13 cellular contexts compared by ENCODE assay signal in genomic region chr19:5129691-5130090, GRCh38.
DNase-seq lines count a peak whose midpoint lies in the region; ATAC-seq and TF ChIP-seq lines count a peak whose summit lies in the region.
"Had no signal": no experiment of that assay in that cellular context is flagged by ENCODE, and none has a peak within 500 bp of the region (broad histone marks: within the 10 kb centered on the region; RNA-seq: fewer than 3 reads in every experiment).

No MANE protein-coding gene starts in this region.

- no peaks in the 10 kb centered on the region for H3K27me3 Mint-ChIP-seq in CD4-positive, alpha-beta memory T cell
- H3K27me3 Mint-ChIP-seq in H9 (ENCODE audit: low read depth) (no peaks in the 10 kb centered on the region; the same call in 1 of the 2 replicates), nephron (ENCODE audit: low read depth) (no peaks in the 10 kb centered on the region)
- H3K27me3 Mint-ChIP-seq in activated naive CD8-positive, alpha-beta T cell treated with anti-CD3 and anti-CD28 coated beads, Interleukin-2, amount 50 U/mL, for 24 hours: no peaks in the 10 kb centered on the region

- peaks cover 3 to 20% of the 10 kb centered on the region in 2 donors for H3K36me3 Mint-ChIP-seq in CD4-positive, alpha-beta memory T cell
- H3K36me3 Mint-ChIP-seq in H9 (ENCODE audit: insufficient read depth in 1 of 3, low read depth in 3 of 3) (peaks cover 0 to 16% (median 14%) of the 10 kb centered on the region in 3 experiments; a peak in 5 of 7 replicates), nephron (ENCODE audit: low read depth) (peaks cover 7% of the 10 kb centered on the region)
- no peaks in the 10 kb centered on the region for H3K36me3 Mint-ChIP-seq in activated naive CD8-positive, alpha-beta T cell treated with anti-CD3 and anti-CD28 coated beads, Interleukin-2, amount 50 U/mL, for 24 hours (ENCODE audit: low read depth)

- no peak overlapping the region for H3K18ac ChIP-seq in H9 (ENCODE audit: insufficient read length, low read depth, low read length)

- H2AFZ ChIP-seq in H9 (ENCODE audit: low read length): no peak overlapping the region

- H3K4ac ChIP-seq in H9 (ENCODE audit: low read depth, low read length): no peak overlapping the region

- intact Hi-C loops in CD4-positive, alpha-beta memory T cell (cut with micrococcal nuclease): no loop called here

- H3K23ac ChIP-seq in H9 (ENCODE audit: insufficient read length, low read depth, low read length): no peak overlapping the region

- no peak overlapping the region for H3T11ph ChIP-seq in H9 (ENCODE audit: low read length)

- no peak for TF ChIP-seq CTCF in H9 (conservative IDR thresholded peaks at IDR 0.05)
- no peak for TF ChIP-seq CTCF in nephron (IDR thresholded peaks at IDR 0.05; ENCODE audit: unreplicated experiment in 3 of 3)

- H3K36me3 ChIP-seq in CD4-positive, alpha-beta memory T cell (ENCODE audit: insufficient read depth, low read length): peaks cover 5% of the 10 kb centered on the region

- no peak overlapping the region for H3K4me2 ChIP-seq in H9 (ENCODE audit: insufficient read depth, insufficient read length, low read length)

- no peaks in the 10 kb centered on the region for H3K23me2 ChIP-seq in H9 (ENCODE audit: insufficient read length, low read depth, low read length, poor library complexity, severe bottlenecking)

- no peak for DNase-seq in CD4-positive, alpha-beta memory T cell
- no peak for DNase-seq in H9
- no peak for DNase-seq in activated naive CD8-positive, alpha-beta T cell treated with anti-CD3 and anti-CD28 coated beads, Interleukin-2, amount 50 U/mL, for 24 hours
- DNase-seq in OCI-M2 (lab: John Stamatoyannopoulos, UW; ENCODE audit: unreplicated experiment): no peak
- DNase-seq in NCI-H146 (lab: John Stamatoyannopoulos, UW): no peak
- DNase-seq: COR-L47; posterior cingulate gyrus; stimulated activated naive CD4-positive, alpha-beta T cell treated with Interleukin-2 at 50 U/mL for 16 hours had no signal

- peaks cover 15% of the 10 kb centered on the region for H3K4me1 ChIP-seq in CD4-positive, alpha-beta memory T cell (ENCODE audit: insufficient read depth, low read length)
- H3K4me1 ChIP-seq in H9 (ENCODE audit: insufficient read depth, low read length): peaks cover 2% of the 10 kb centered on the region; the same call in 1 of the 2 replicates

- H3K4me3 Mint-ChIP-seq in CD4-positive, alpha-beta memory T cell: peak overlapping the region in 2 of 8 donors; percentile 17 to 30
- H3K4me3 Mint-ChIP-seq in H9: no peak overlapping the region
- H3K4me3 Mint-ChIP-seq in activated naive CD8-positive, alpha-beta T cell treated with anti-CD3 and anti-CD28 coated beads, Interleukin-2, amount 50 U/mL, for 24 hours: peak overlapping the region; percentile 69
- H3K4me3 Mint-ChIP-seq in nephron: peak overlapping the region in 2 of 3 experiments; percentile 32 to 57

- no peak overlapping the region for H2BK120ac ChIP-seq in H9 (ENCODE audit: low read depth, low read length, poor library complexity, severe bottlenecking)

- no CpG with 5 or more reads among the region's 13 CpGs for WGBS in H9 (ENCODE audit: extremely low coverage, insufficient read length, low lambda C conversion rate)

- H3K56ac ChIP-seq in H9 (ENCODE audit: insufficient read length, low read depth, low read length): no peak overlapping the region

- no peak overlapping the region for H3K9ac ChIP-seq in H9 (ENCODE audit: extremely low read depth, insufficient read length, low read length)

- H3K79me1 ChIP-seq in H9 (ENCODE audit: insufficient read depth, low read depth, low read length, poor library complexity, severe bottlenecking): no peaks in the 10 kb centered on the region

- no peak overlapping the region for H4K8ac ChIP-seq in H9 (replicated peaks; ENCODE audit: insufficient read length, low read depth, low read length)

- no peak overlapping the region for H4K5ac ChIP-seq in H9 (ENCODE audit: insufficient read length, low read depth, low read length)

- CTCF ChIA-PET in CD4-positive, alpha-beta memory T cell (lab: Charles Lee; ENCODE audit: partially characterized antibody): no interaction called here

- H3K14ac ChIP-seq in H9 (ENCODE audit: insufficient read depth, low read length): no peak overlapping the region

- no peaks in the 10 kb centered on the region for H3K27me3 ChIP-seq in CD4-positive, alpha-beta memory T cell (ENCODE audit: insufficient read depth, low read length)
- no peaks in the 10 kb centered on the region for H3K27me3 ChIP-seq in H9 (ENCODE audit: insufficient read depth, low read length)
- H3K27me3 ChIP-seq: heart left ventricle had no signal

- POLR2A ChIA-PET in CD4-positive, alpha-beta memory T cell (lab: Charles Lee; ENCODE audit: partially characterized antibody): no interaction called here

- no peaks in the 10 kb centered on the region for H3K9me3 Mint-ChIP-seq in CD4-positive, alpha-beta memory T cell
- H3K9me3 Mint-ChIP-seq in H9 (no peaks in the 10 kb centered on the region), nephron (no peaks in the 10 kb centered on the region)
- H3K9me3 Mint-ChIP-seq in activated naive CD8-positive, alpha-beta T cell treated with anti-CD3 and anti-CD28 coated beads, Interleukin-2, amount 50 U/mL, for 24 hours: no peaks in the 10 kb centered on the region

- H3K27ac Mint-ChIP-seq in CD4-positive, alpha-beta memory T cell: peak overlapping the region in 5 of 7 donors; percentile 57 to 92 (median 66)
- peak overlapping the region; percentile 90 to 97 (median 96) for H3K27ac Mint-ChIP-seq in H9
- H3K27ac Mint-ChIP-seq in activated naive CD8-positive, alpha-beta T cell treated with anti-CD3 and anti-CD28 coated beads, Interleukin-2, amount 50 U/mL, for 24 hours: peak overlapping the region; percentile 86
- peak overlapping the region; percentile 83 to 87 (median 83) for H3K27ac Mint-ChIP-seq in nephron

- H4K20me1 ChIP-seq in H9 (ENCODE audit: control insufficient read depth, insufficient read depth, insufficient read length): no peaks in the 10 kb centered on the region

- H3K4me3 ChIP-seq in CD4-positive, alpha-beta memory T cell (ENCODE audit: low read length in 2 of 2): no peak overlapping the region
- H3K4me3 ChIP-seq: heart left ventricle had no signal

- H3K9me3 ChIP-seq in CD4-positive, alpha-beta memory T cell (ENCODE audit: control insufficient read depth in 1 of 2, low read length in 2 of 2): no peaks in the 10 kb centered on the region
- H3K9me3 ChIP-seq in H9 (ENCODE audit: control insufficient read depth, low read depth, low read length): no peaks in the 10 kb centered on the region
- H3K9me3 ChIP-seq: heart left ventricle had no signal

- ATAC-seq in activated naive CD8-positive, alpha-beta T cell treated with anti-CD3 and anti-CD28 coated beads, Interleukin-2, amount 50 U/mL, for 24 hours: no peak
- ATAC-seq in GM21576 (IDR thresholded peaks at IDR 0.05; ENCODE audit: unreplicated experiment) (no peak), GM18907 (IDR thresholded peaks at IDR 0.05; ENCODE audit: unreplicated experiment) (no peak)
- ATAC-seq: Panc1 had no signal

- no peak overlapping the region for H3K27ac ChIP-seq in CD4-positive, alpha-beta memory T cell (ENCODE audit: low read depth, low read length)
- H3K27ac ChIP-seq in H9 (ENCODE audit: insufficient read length, low read depth, low read length): no peak overlapping the region

- H2AK5ac ChIP-seq in H9 (ENCODE audit: insufficient read length, low read length): no peak overlapping the region

- H2BK20ac ChIP-seq in H9 (ENCODE audit: low read depth, low read length, poor library complexity, severe bottlenecking): no peak overlapping the region

- no peak overlapping the region for H4K91ac ChIP-seq in H9 (ENCODE audit: insufficient read length, low read depth, low read length)

- no peak overlapping the region for H2BK12ac ChIP-seq in H9 (ENCODE audit: insufficient read length, low read depth, low read length)

- no peaks in the 10 kb centered on the region for H3K79me2 ChIP-seq in H9 (ENCODE audit: insufficient read depth, low read length)

- H3K4me1 Mint-ChIP-seq in CD4-positive, alpha-beta memory T cell: peaks cover 8 to 12% (median 10%) of the 10 kb centered on the region in 4 donors
- H3K4me1 Mint-ChIP-seq in H9 (peaks cover 40 to 75% of the 10 kb centered on the region in 2 experiments), nephron (peaks cover 35% of the 10 kb centered on the region)
- H3K4me1 Mint-ChIP-seq in activated naive CD8-positive, alpha-beta T cell treated with anti-CD3 and anti-CD28 coated beads, Interleukin-2, amount 50 U/mL, for 24 hours: peaks cover 35% of the 10 kb centered on the region

- no peak overlapping the region for H2BK5ac ChIP-seq in H9 (ENCODE audit: insufficient read length, low read length)

- no peak overlapping the region for H2BK15ac ChIP-seq in H9 (ENCODE audit: low read depth, low read length)

Comparison
In these comparisons a context has a peak if more than half of its experiments do, and no peak if none do; other contexts are left out.
1. H3K4me3 Mint-ChIP-seq: peak in activated naive CD8-positive, alpha-beta T cell treated with anti-CD3 and anti-CD28 coated beads, Interleukin-2, amount 50 U/mL, for 24 hours (single experiment) and nephron (2 of 3); none in H9 (0 of 2).
2. Peak in every context shown above with its lines, with median percentiles within 50 percentile points of each other: H3K27ac Mint-ChIP-seq.